In the genomic region with DNA sequence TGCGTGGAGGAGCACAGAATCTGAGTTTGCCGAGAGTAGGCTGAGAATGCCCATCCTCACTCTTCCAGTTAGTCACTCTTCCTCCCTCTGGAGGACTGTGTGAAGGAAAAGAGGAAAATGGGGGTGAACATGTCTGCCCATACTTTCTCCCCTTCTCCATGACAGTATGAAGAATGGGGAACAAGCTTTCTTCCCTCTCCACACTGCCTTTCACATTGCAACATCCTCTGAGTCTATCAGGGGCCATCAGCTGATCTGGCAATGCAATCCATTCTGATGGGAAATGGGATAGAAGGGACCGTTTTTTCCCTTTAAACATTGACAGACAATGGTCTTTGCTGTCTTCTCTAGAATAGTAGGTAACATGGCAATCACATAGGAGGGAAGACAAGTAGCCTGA, we compare ENCODE assay signal across 17 cellular contexts.
"Had no signal": no experiment of that assay in that cellular context is flagged by ENCODE, and none has a peak within 500 bp of the region (broad histone marks: within the 10 kb centered on the region; RNA-seq: fewer than 3 reads in every experiment).

No MANE protein-coding gene starts in this region.

- H3K27ac ChIP-seq: adrenal gland, colonic mucosa, esophagus muscularis mucosa, left ventricle myocardium inferior, right atrium auricular region, suprapubic skin had no signal

- H3K4me2 ChIP-seq: smooth muscle cell had no signal

- H3K4me3 ChIP-seq: adrenal gland, colonic mucosa, esophagus muscularis mucosa, left ventricle myocardium inferior, right atrium auricular region, smooth muscle cell, suprapubic skin had no signal

- H3K27me3 ChIP-seq: adrenal gland, colonic mucosa, esophagus muscularis mucosa, right atrium auricular region, suprapubic skin had no signal

- H3K36me3 ChIP-seq: adrenal gland, colonic mucosa, esophagus muscularis mucosa, left ventricle myocardium inferior, right atrium auricular region, suprapubic skin had no signal

- FAIRE-seq: kidney had no signal

- H3K4me1 ChIP-seq: colonic mucosa had no signal

- DNase-seq: activated CD4-positive, alpha-beta memory T cell treated with anti-CD3 and anti-CD28 coated beads, Interleukin-2, amount 10 ng/mL, durations not matched to agents 7 days and 5 days; activated CD4-positive, alpha-beta T cell treated with anti-CD3 and anti-CD28 coated beads for 4 hours; activated effector memory CD4-positive, alpha-beta T cell treated with anti-CD3 and anti-CD28 coated beads, Interleukin-2, amount 50 U/mL, for 16 hours; activated T-cell treated with anti-CD3 and anti-CD28 coated beads, Interleukin-2, amount 50 U/mL, for 48 hours; adrenal gland; central memory CD4-positive, alpha-beta T cell; colonic mucosa; hippocampal formation; kidney; left ventricle myocardium inferior; mesendoderm; T-helper 17 cell had no signal

- ATAC-seq: T-helper 17 cell, WTC11 had no signal

- H3K9me3 ChIP-seq: adrenal gland, colonic mucosa, esophagus muscularis mucosa, left ventricle myocardium inferior, right atrium auricular region, suprapubic skin had no signal
